In genomic region chr15:51335538-51335961, GRCh38 we compare ENCODE assay signal across 13 cellular contexts. TPM values are rescaled to one million over a fixed set of nuclear protein-coding genes. Genes with fewer than 3 reads are reported as not detected.
DNase-seq lines count a peak whose midpoint lies in the region; ATAC-seq and TF ChIP-seq lines count a peak whose summit lies in the region.
"Had no signal": no experiment of that assay in that cellular context is flagged by ENCODE, and none has a peak within 500 bp of the region (broad histone marks: within the 10 kb centered on the region; RNA-seq: fewer than 3 reads in every experiment).

No MANE protein-coding gene starts in this region.

- no peak for TF ChIP-seq CTCF in sigmoid colon (IDR thresholded peaks at IDR 0.05)

- no peaks in the 10 kb centered on the region for H3K36me3 ChIP-seq in sigmoid colon
- H3K36me3 ChIP-seq: cardiac muscle cell, stomach had no signal

- peaks cover 14% of the 10 kb centered on the region for H3K27me3 Mint-ChIP-seq in activated naive CD8-positive, alpha-beta T cell treated with anti-CD3 and anti-CD28 coated beads for 36 hours

- no peaks in the 10 kb centered on the region for H3K36me3 Mint-ChIP-seq in activated naive CD8-positive, alpha-beta T cell treated with anti-CD3 and anti-CD28 coated beads for 36 hours
- H3K36me3 Mint-ChIP-seq: T-cell had no signal

- TF ChIP-seq EP300 in sigmoid colon (IDR thresholded peaks at IDR 0.05) = no peak

- H3K9me3 Mint-ChIP-seq in activated naive CD8-positive, alpha-beta T cell treated with anti-CD3 and anti-CD28 coated beads for 36 hours = no peaks in the 10 kb centered on the region
- H3K9me3 Mint-ChIP-seq: T-cell had no signal

- H3K9me3 ChIP-seq in sigmoid colon = no peaks in the 10 kb centered on the region
- H3K9me3 ChIP-seq: stomach had no signal

- WGBS in sigmoid colon, 2 donors = 53 to 65% methylated on average over 5 of the region's 5 CpGs

- peaks cover 0 to 3% (median 0%) of the 10 kb centered on the region in 3 donors for H3K27me3 ChIP-seq in sigmoid colon

- no peaks in the 10 kb centered on the region for H3K4me1 Mint-ChIP-seq in activated naive CD8-positive, alpha-beta T cell treated with anti-CD3 and anti-CD28 coated beads for 36 hours
- H3K4me1 Mint-ChIP-seq: T-cell had no signal

- H3K27ac Mint-ChIP-seq in activated naive CD8-positive, alpha-beta T cell treated with anti-CD3 and anti-CD28 coated beads for 36 hours = no peak overlapping the region
- H3K27ac Mint-ChIP-seq: T-cell had no signal

- no peak overlapping the region for H3K4me3 Mint-ChIP-seq in activated naive CD8-positive, alpha-beta T cell treated with anti-CD3 and anti-CD28 coated beads for 36 hours
- H3K4me3 Mint-ChIP-seq: T-cell had no signal

- TF ChIP-seq POLR2A in sigmoid colon (IDR thresholded peaks at IDR 0.05) = no peak

- intact Hi-C loops in sigmoid colon (cut with DNase I) = no loop called here

- DNase-seq in NAMALWA (ENCODE audit: low spot score) (peak; percentile 8), sigmoid colon (no peak), NCI-H2171 (lab: John Stamatoyannopoulos, UW) (no peak)
- DNase-seq in activated naive CD8-positive, alpha-beta T cell treated with anti-CD3 and anti-CD28 coated beads for 36 hours = no peak
- DNase-seq in stimulated activated naive CD8-positive, alpha-beta T cell treated with anti-CD3 and anti-CD28 coated beads, Interleukin-15, Interleukin-2, amounts not matched to agents 100 U/mL and 50 U/mL, for 24 hours = no peak
- DNase-seq in effector CD8-positive, alpha-beta T cell (lab: John Stamatoyannopoulos, UW) = no peak
- DNase-seq: activated T-cell treated with anti-CD3 and anti-CD28 coated beads for 4 hours, stomach, T-cell had no signal

- no peak overlapping the region for H3K4me3 ChIP-seq in sigmoid colon
- H3K4me3 ChIP-seq: cardiac muscle cell, stomach had no signal

- peaks cover 0 to 28% (median 22%) of the 10 kb centered on the region in 4 donors for H3K4me1 ChIP-seq in sigmoid colon

- peak overlapping the region in 3 of 4 donors; percentile 2 to 51 (median 47) for H3K27ac ChIP-seq in sigmoid colon
- H3K27ac ChIP-seq: cardiac muscle cell had no signal

- ATAC-seq in GM19035 (IDR thresholded peaks at IDR 0.05; ENCODE audit: unreplicated experiment) = peak; percentile 68
- ATAC-seq in HG02870 (IDR thresholded peaks at IDR 0.05; ENCODE audit: unreplicated experiment) = peak; percentile 90
- no peak for ATAC-seq in stimulated activated naive CD8-positive, alpha-beta T cell treated with anti-CD3 and anti-CD28 coated beads, Interleukin-15, Interleukin-2, amounts not matched to agents 100 U/mL and 50 U/mL, for 24 hours
- ATAC-seq: T-cell had no signal

RNA-seq across cellular contexts. Expression of gene CYP19A1, which starts 2.8 kb away (rescaled TPM):
- total RNA-seq in sigmoid colon = under 1 TPM in 2 of 4 donors, not detected in 2; 0.41 to 0.71 TPM
- under 1 TPM in 1 of 3 donors, not detected in 2; 0.10 TPM for polyA plus RNA-seq in sigmoid colon
- total RNA-seq in activated naive CD8-positive, alpha-beta T cell treated with anti-CD3 and anti-CD28 coated beads for 36 hours = not detected
- total RNA-seq: fibroblast of villous mesenchyme had no signal

RNA-seq across cellular contexts. Expression of gene GLDN, which starts 5.9 kb away (rescaled TPM):
- total RNA-seq in sigmoid colon = 1 to 10 TPM; 1.2 to 5.5 (median 3.2) TPM
- 1 to 10 TPM in 1 of 3 donors, under 1 TPM in 1, not detected in 1; 0.46 to 1.2 TPM for polyA plus RNA-seq in sigmoid colon
- not detected for total RNA-seq in activated naive CD8-positive, alpha-beta T cell treated with anti-CD3 and anti-CD28 coated beads for 36 hours
- polyA plus RNA-seq: cardiac muscle cell had no signal
